Comparison of ENCODE assay signal across 10 cellular contexts in the genomic region with DNA sequence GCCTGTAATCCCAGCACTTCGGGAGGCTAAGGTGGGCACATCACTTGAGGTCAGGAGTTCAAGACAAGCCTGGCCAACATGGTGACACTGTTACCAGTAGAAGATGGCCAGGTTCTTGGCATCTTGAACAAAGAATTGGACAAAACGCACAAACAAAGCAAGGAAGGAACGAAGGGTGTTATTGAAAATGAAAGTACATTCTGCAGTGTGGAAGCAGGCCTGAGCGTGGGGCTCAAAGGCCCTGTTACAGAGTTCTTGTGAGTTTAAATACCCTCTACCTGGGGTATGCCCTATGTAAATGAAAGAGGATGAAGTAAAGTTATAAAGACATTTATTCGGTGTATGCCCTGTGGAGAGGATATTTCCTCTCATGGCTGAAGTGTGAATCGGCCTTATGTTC. TPM values are rescaled to one million over a fixed set of nuclear protein-coding genes. Genes with fewer than 3 reads are reported as not detected.
DNase-seq lines count a peak whose midpoint lies in the region; ATAC-seq and TF ChIP-seq lines count a peak whose summit lies in the region.
"Had no signal": no experiment of that assay in that cellular context is flagged by ENCODE, and none has a peak within 500 bp of the region (broad histone marks: within the 10 kb centered on the region; RNA-seq: fewer than 3 reads in every experiment).

No MANE protein-coding gene starts in this region.

- H3K4me3 Mint-ChIP-seq in activated naive CD4-positive, alpha-beta T cell treated with anti-CD3 and anti-CD28 coated beads for 36 hours: peak overlapping the region; percentile 75
- H3K4me3 Mint-ChIP-seq in activated CD4-positive, alpha-beta memory T cell treated with anti-CD3 and anti-CD28 coated beads for 36 hours: peak overlapping the region; percentile 69
- H3K4me3 Mint-ChIP-seq: brain had no signal

- H3K9ac ChIP-seq in subcutaneous abdominal adipose tissue (ENCODE audit: low read length in 5 of 5): peak overlapping the region in 2 of 5 donors; percentile 18 to 40

- intact Hi-C loops in activated naive CD4-positive, alpha-beta T cell treated with anti-CD3 and anti-CD28 coated beads for 36 hours (cut with micrococcal nuclease): loop anchor here (1.0 to 10.0 kb wide), 2 partner anchors 64 to 484 kb away; a partner anchor contains a TSS
- intact Hi-C loops in activated CD4-positive, alpha-beta memory T cell treated with anti-CD3 and anti-CD28 coated beads for 36 hours (cut with micrococcal nuclease): no loop called here

- H3K36me3 Mint-ChIP-seq in activated naive CD4-positive, alpha-beta T cell treated with anti-CD3 and anti-CD28 coated beads for 36 hours (ENCODE audit: low read depth): no peaks in the 10 kb centered on the region
- H3K36me3 Mint-ChIP-seq in activated CD4-positive, alpha-beta memory T cell treated with anti-CD3 and anti-CD28 coated beads for 36 hours: no peaks in the 10 kb centered on the region
- H3K36me3 Mint-ChIP-seq: brain had no signal

- H3K9me3 ChIP-seq in gastroesophageal sphincter: no peaks in the 10 kb centered on the region
- no peaks in the 10 kb centered on the region for H3K9me3 ChIP-seq in subcutaneous abdominal adipose tissue (ENCODE audit: control insufficient read depth in 5 of 5, low read length in 5 of 5)

- WGBS in gastroesophageal sphincter (ENCODE audit: low coverage in 1 of 2), 2 donors: 64 to 76% methylated on average over 6 of the region's 6 CpGs

- H3K36me3 ChIP-seq in gastroesophageal sphincter (no peaks in the 10 kb centered on the region), subcutaneous abdominal adipose tissue (ENCODE audit: control insufficient read depth in 5 of 5, insufficient read depth in 5 of 5, low read length in 5 of 5) (no peaks in the 10 kb centered on the region)

- peak overlapping the region; percentile 74 for H3K27ac Mint-ChIP-seq in activated naive CD4-positive, alpha-beta T cell treated with anti-CD3 and anti-CD28 coated beads for 36 hours
- peak overlapping the region; percentile 54 for H3K27ac Mint-ChIP-seq in activated CD4-positive, alpha-beta memory T cell treated with anti-CD3 and anti-CD28 coated beads for 36 hours

- peak; percentile 44 for DNase-seq in activated naive CD4-positive, alpha-beta T cell treated with anti-CD3 and anti-CD28 coated beads for 36 hours
- DNase-seq in activated naive CD4-positive, alpha-beta T cell (lab: John Stamatoyannopoulos, UW): no peak
- DNase-seq in activated CD4-positive, alpha-beta memory T cell treated with anti-CD3 and anti-CD28 coated beads for 36 hours: no peak
- DNase-seq in HuH-7.5 (ENCODE audit: low spot score): no peak

- no peak for TF ChIP-seq CTCF in gastroesophageal sphincter (IDR thresholded peaks at IDR 0.05)

- CTCF ChIA-PET in activated naive CD4-positive, alpha-beta T cell treated with anti-CD3 and anti-CD28 coated beads for 36 hours (lab: Charles Lee): no interaction called here
- CTCF ChIA-PET in activated CD4-positive, alpha-beta memory T cell treated with anti-CD3 and anti-CD28 coated beads for 36 hours (lab: Charles Lee): interaction anchor here (1.1 kb wide), 1 partner anchor 68 kb away, joined by 3 read pairs; a partner anchor contains a TSS

- H3K4me3 ChIP-seq in gastroesophageal sphincter: peak overlapping the region in 1 of 2 donors; percentile 22
- H3K4me3 ChIP-seq in subcutaneous abdominal adipose tissue (ENCODE audit: low read depth in 1 of 5, low read length in 5 of 5): peak overlapping the region in 4 of 5 donors; percentile 22 to 37 (median 36)

- POLR2A ChIA-PET in activated CD4-positive, alpha-beta memory T cell treated with anti-CD3 and anti-CD28 coated beads for 36 hours (lab: Charles Lee): no interaction called here

- no peak for TF ChIP-seq EP300 in gastroesophageal sphincter (IDR thresholded peaks at IDR 0.05)

- H3K27ac ChIP-seq in gastroesophageal sphincter (peak overlapping the region in 3 of 4 donors; percentile 15 to 49 (median 30)), subcutaneous abdominal adipose tissue (ENCODE audit: low read depth, low read length) (no peak overlapping the region)
- H3K27ac ChIP-seq: epithelial cell of prostate had no signal

- H3K27me3 ChIP-seq in gastroesophageal sphincter: no peaks in the 10 kb centered on the region
- H3K27me3 ChIP-seq in subcutaneous abdominal adipose tissue (ENCODE audit: control insufficient read depth in 5 of 5, insufficient read depth in 4 of 5, low read length in 5 of 5): no peaks in the 10 kb centered on the region

- no peak for ATAC-seq in gastroesophageal sphincter
- no peak for ATAC-seq in GM21723 (IDR thresholded peaks at IDR 0.05; ENCODE audit: unreplicated experiment)
- ATAC-seq in GM18517 (IDR thresholded peaks at IDR 0.05; ENCODE audit: unreplicated experiment): no peak

- TF ChIP-seq POLR2A in gastroesophageal sphincter (IDR thresholded peaks at IDR 0.05): no peak

- no peaks in the 10 kb centered on the region for H3K27me3 Mint-ChIP-seq in activated naive CD4-positive, alpha-beta T cell treated with anti-CD3 and anti-CD28 coated beads for 36 hours (ENCODE audit: low read depth)
- H3K27me3 Mint-ChIP-seq in activated CD4-positive, alpha-beta memory T cell treated with anti-CD3 and anti-CD28 coated beads for 36 hours: no peaks in the 10 kb centered on the region

- H3K9me3 Mint-ChIP-seq in activated naive CD4-positive, alpha-beta T cell treated with anti-CD3 and anti-CD28 coated beads for 36 hours: no peaks in the 10 kb centered on the region
- no peaks in the 10 kb centered on the region for H3K9me3 Mint-ChIP-seq in activated CD4-positive, alpha-beta memory T cell treated with anti-CD3 and anti-CD28 coated beads for 36 hours

- peaks cover 38% of the 10 kb centered on the region for H3K4me1 Mint-ChIP-seq in activated naive CD4-positive, alpha-beta T cell treated with anti-CD3 and anti-CD28 coated beads for 36 hours (ENCODE audit: low read depth)
- H3K4me1 Mint-ChIP-seq in activated CD4-positive, alpha-beta memory T cell treated with anti-CD3 and anti-CD28 coated beads for 36 hours (ENCODE audit: low read depth): peaks cover 42% of the 10 kb centered on the region
- H3K4me1 Mint-ChIP-seq: brain had no signal

- H3K4me1 ChIP-seq in gastroesophageal sphincter (peaks cover 0 to 5% (median 0%) of the 10 kb centered on the region in 3 donors), subcutaneous abdominal adipose tissue (ENCODE audit: control insufficient read depth in 5 of 5, insufficient read depth in 5 of 5, low read length in 5 of 5) (peaks cover 0 to 4% (median 3%) of the 10 kb centered on the region in 5 donors)

RNA-seq across cellular contexts. Expression of a gene that starts 20.8 kb away (rescaled TPM):
- 10 to 100 TPM; 41.4 to 45.8 TPM for total RNA-seq in activated naive CD4-positive, alpha-beta T cell treated with anti-CD3 and anti-CD28 coated beads for 36 hours
- 10 to 100 TPM; 34.5 to 35.7 TPM for total RNA-seq in activated CD4-positive, alpha-beta memory T cell treated with anti-CD3 and anti-CD28 coated beads for 36 hours
- 10 to 100 TPM; 54.4 to 77.9 (median 62.9) TPM for total RNA-seq in gastroesophageal sphincter
